ENCODE assay signal across 11 cellular contexts in the genomic region with DNA sequence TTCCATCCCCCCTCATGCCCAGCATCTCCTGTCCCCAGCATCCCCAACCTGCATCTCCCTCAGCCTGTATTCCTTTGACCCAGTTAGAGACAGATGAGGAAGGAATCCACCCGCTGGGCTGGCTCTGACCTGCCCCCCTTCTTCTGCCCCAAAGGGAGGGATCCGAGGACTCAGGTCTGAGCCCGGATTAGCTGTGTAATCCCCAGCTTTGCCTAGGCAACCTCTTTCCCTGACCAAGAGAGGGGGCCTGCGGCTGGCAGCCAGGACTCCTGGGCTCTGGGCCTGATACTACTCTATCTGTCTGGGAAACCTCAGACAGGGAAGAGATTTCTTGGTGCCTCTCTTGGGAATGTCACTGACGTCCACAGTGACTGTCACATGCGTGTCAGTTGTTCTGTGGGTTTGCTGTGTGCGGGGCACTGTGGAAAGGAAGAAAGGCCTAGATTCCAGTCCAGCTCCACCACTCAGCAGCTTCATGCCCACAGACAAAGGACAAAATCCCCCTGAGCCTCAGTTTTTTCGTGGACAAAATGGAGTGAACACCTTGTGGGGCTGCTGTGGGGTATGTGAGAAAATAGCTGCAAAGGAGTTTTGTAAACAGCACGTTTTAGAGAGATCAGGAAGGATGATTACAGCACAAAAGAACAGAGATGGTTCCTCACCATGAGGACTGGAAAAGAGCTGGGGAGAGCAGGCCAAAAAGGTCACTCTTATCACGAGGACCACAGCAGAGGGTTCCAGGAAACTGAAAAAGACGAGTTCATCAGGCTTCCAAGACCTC. TPM values are rescaled to one million over a fixed set of nuclear protein-coding genes. Genes with fewer than 3 reads are reported as not detected.
DNase-seq lines count a peak whose midpoint lies in the region; ATAC-seq and TF ChIP-seq lines count a peak whose summit lies in the region.
"Had no signal": no experiment of that assay in that cellular context is flagged by ENCODE, and none has a peak within 500 bp of the region (broad histone marks: within the 10 kb centered on the region; RNA-seq: fewer than 3 reads in every experiment).

No MANE protein-coding gene starts in this region.

- H3K4me3 Mint-ChIP-seq in activated CD4-positive, alpha-beta T cell treated with anti-CD3 and anti-CD28 coated beads for 36 hours, result peak overlapping the region; percentile 92
- H3K4me3 Mint-ChIP-seq in T-cell, result peak overlapping the region; percentile 32 to 77 (median 54)

- H3K9me3 ChIP-seq in esophagus squamous epithelium (no peaks in the 10 kb centered on the region), gastrocnemius medialis (no peaks in the 10 kb centered on the region)

- peaks cover 6 to 23% (median 18%) of the 10 kb centered on the region in 3 donors for H3K36me3 ChIP-seq in esophagus squamous epithelium
- peaks cover 0 to 23% of the 10 kb centered on the region in 2 donors for H3K36me3 ChIP-seq in gastrocnemius medialis

- H3K4me1 Mint-ChIP-seq in activated CD4-positive, alpha-beta T cell treated with anti-CD3 and anti-CD28 coated beads for 36 hours, result peaks cover 16% of the 10 kb centered on the region
- peaks cover 12 to 30% (median 17%) of the 10 kb centered on the region in 3 donors for H3K4me1 Mint-ChIP-seq in T-cell

- TF ChIP-seq CTCF in esophagus squamous epithelium (IDR thresholded peaks at IDR 0.05), result peak in 1 of 6 experiments; percentile 11
- TF ChIP-seq CTCF in gastrocnemius medialis (IDR thresholded peaks at IDR 0.05 in 4 of 5, conservative IDR thresholded peaks at IDR 0.05 in 1 of 5), result no peak

- H3K9me3 Mint-ChIP-seq in activated CD4-positive, alpha-beta T cell treated with anti-CD3 and anti-CD28 coated beads for 36 hours (ENCODE audit: low read depth), result no peaks in the 10 kb centered on the region
- H3K9me3 Mint-ChIP-seq in T-cell, result no peaks in the 10 kb centered on the region

- no peak for ATAC-seq in activated CD4-positive, alpha-beta T cell treated with anti-CD3 and anti-CD28 coated beads for 36 hours
- ATAC-seq in T-cell (replicated peaks in 1 of 4) (no peak), gastrocnemius medialis (no peak)

- H3K27me3 Mint-ChIP-seq in activated CD4-positive, alpha-beta T cell treated with anti-CD3 and anti-CD28 coated beads for 36 hours, result peaks cover 14% of the 10 kb centered on the region
- H3K27me3 Mint-ChIP-seq in T-cell, result peaks cover 12 to 20% of the 10 kb centered on the region in 2 donors

- no peaks in the 10 kb centered on the region for H3K27me3 ChIP-seq in esophagus squamous epithelium
- no peaks in the 10 kb centered on the region for H3K27me3 ChIP-seq in gastrocnemius medialis

- POLR2A ChIA-PET in activated CD4-positive, alpha-beta T cell treated with anti-CD3 and anti-CD28 coated beads for 36 hours (lab: Charles Lee), result no interaction called here
- POLR2A ChIA-PET in T-cell (lab: Charles Lee), result no interaction called here

- H3K4me1 ChIP-seq in esophagus squamous epithelium (peaks cover 13 to 42% (median 17%) of the 10 kb centered on the region in 3 donors), gastrocnemius medialis (peaks cover 16 to 23% of the 10 kb centered on the region in 2 donors)

- no peak for DNase-seq in activated CD4-positive, alpha-beta T cell treated with anti-CD3 and anti-CD28 coated beads for 36 hours
- no peak for DNase-seq in activated CD4-positive, alpha-beta T cell treated with anti-CD3 and anti-CD28 coated beads for 4 hours
- DNase-seq in T-cell (no peak), esophagus squamous epithelium (lab: John Stamatoyannopoulos, UW) (no peak), gastrocnemius medialis (no peak), NOMO-1 treated with dmso at 0.1 percent for 144 hours (lab: John Stamatoyannopoulos, UW; ENCODE audit: unreplicated experiment) (no peak), NCI-H69 (lab: John Stamatoyannopoulos, UW) (no peak), A172 (ENCODE audit: low spot score) (no peak)
- DNase-seq: activated CD4-positive, alpha-beta T cell treated with anti-CD3 and anti-CD28 coated beads, Interleukin-2, amount 50 U/mL, for 4 hours; Kasumi-1 had no signal

- intact Hi-C loops in activated CD4-positive, alpha-beta T cell treated with anti-CD3 and anti-CD28 coated beads for 36 hours (cut with DNase I, micrococcal nuclease), result loop anchor here (1.0 to 5.0 kb wide), 11 partner anchors 9 to 763 kb away; partner anchors contain the start of genes GSTP1 (in 2 of the 2), CDK2AP2 (in 1 of the 2), PC (in 1 of the 2) and POLD4 (in 1 of the 2)
- intact Hi-C loops in esophagus squamous epithelium (cut with DNase I) (no loop called here), gastrocnemius medialis (cut with DNase I; ENCODE audit: low total_unique reads) (loop anchor here (1.0 kb wide), 3 partner anchors 22 to 33 kb away; partner anchors contain the start of gene GSTP1)

- H3K36me3 Mint-ChIP-seq in activated CD4-positive, alpha-beta T cell treated with anti-CD3 and anti-CD28 coated beads for 36 hours (ENCODE audit: low read depth), result peaks cover 18% of the 10 kb centered on the region
- H3K36me3 Mint-ChIP-seq in T-cell, result peaks cover 20% of the 10 kb centered on the region

- H3K4me3 ChIP-seq in esophagus squamous epithelium (no peak overlapping the region), gastrocnemius medialis (no peak overlapping the region)

- CTCF ChIA-PET in activated CD4-positive, alpha-beta T cell treated with anti-CD3 and anti-CD28 coated beads for 36 hours (lab: Charles Lee), result interaction anchor here (1.0 kb wide), 1 partner anchor 25 kb away, joined by 3 read pairs; no protein-coding TSS in a partner anchor
- CTCF ChIA-PET in T-cell (lab: Charles Lee), result no interaction called here

- H3K27ac ChIP-seq in esophagus squamous epithelium (peak overlapping the region in 3 of 4 donors; percentile 2 to 97 (median 95)), gastrocnemius medialis (peak overlapping the region in 3 of 4 donors; percentile 91 to 97 (median 91))

- TF ChIP-seq POLR2A in esophagus squamous epithelium (IDR thresholded peaks at IDR 0.05) (no peak), gastrocnemius medialis (IDR thresholded peaks at IDR 0.05) (no peak)

- WGBS in esophagus squamous epithelium, 2 donors, result 54 to 65% methylated on average over 7 to 9 of the region's 11 CpGs

- peak overlapping the region; percentile 78 for H3K27ac Mint-ChIP-seq in activated CD4-positive, alpha-beta T cell treated with anti-CD3 and anti-CD28 coated beads for 36 hours
- H3K27ac Mint-ChIP-seq in T-cell, result peak overlapping the region; percentile 30 to 66

- in situ Hi-C loops in gastrocnemius medialis (cut with MboI; ENCODE audit: low sequenced_read_pairs in 4 of 4), result no loop called here

RNA-seq across cellular contexts. Expression of gene NDUFV1, which starts 1.3 kb away (rescaled TPM):
- 100 to 1,000 TPM; 253 to 287 TPM for total RNA-seq in activated CD4-positive, alpha-beta T cell treated with anti-CD3 and anti-CD28 coated beads for 36 hours
- total RNA-seq in T-cell (100 to 1,000 TPM; 199 to 250 (median 238) TPM), esophagus squamous epithelium (100 to 1,000 TPM; 206 to 260 (median 254) TPM), gastrocnemius medialis (100 to 1,000 TPM; 306 to 608 (median 365) TPM)
- 171 and 199 TPM in 2 replicates for total RNA-seq in A172 (2014; rRNA removed; shearing (Covaris generic))

RNA-seq across cellular contexts. Expression of gene GSTP1, which starts 21.8 kb away (rescaled TPM):
- total RNA-seq in activated CD4-positive, alpha-beta T cell treated with anti-CD3 and anti-CD28 coated beads for 36 hours, result 100 to 1,000 TPM; 376 to 463 TPM
- total RNA-seq in T-cell (100 to 1,000 TPM in 3 of 5 donors, 10 to 100 TPM in 2; 68.3 to 200 (median 151) TPM), esophagus squamous epithelium (1,000 to 10,000 TPM; 2,883 to 4,990 (median 3,239) TPM), gastrocnemius medialis (100 to 1,000 TPM; 316 to 866 (median 549) TPM)
- total RNA-seq in A172 (2014; rRNA removed; shearing (Covaris generic)), result 639 and 900 TPM in 2 replicates

RNA-seq across cellular contexts. Expression of gene NUDT8, which starts 24.3 kb away (rescaled TPM):
- total RNA-seq in activated CD4-positive, alpha-beta T cell treated with anti-CD3 and anti-CD28 coated beads for 36 hours, result 10 to 100 TPM; 17.0 to 23.4 TPM
- total RNA-seq in T-cell, result 1 to 10 TPM; 1.5 to 8.0 (median 4.5) TPM
- 10 to 100 TPM; 37.5 to 68.0 (median 47.0) TPM for total RNA-seq in esophagus squamous epithelium
- total RNA-seq in gastrocnemius medialis, result 10 to 100 TPM; 23.3 to 42.4 (median 36.2) TPM
- 5.3 and 11.9 TPM in 2 replicates for total RNA-seq in A172 (2014; rRNA removed; shearing (Covaris generic))

RNA-seq across cellular contexts. Expression of gene TBX10, which starts 34.1 kb away (rescaled TPM):
- total RNA-seq in activated CD4-positive, alpha-beta T cell treated with anti-CD3 and anti-CD28 coated beads for 36 hours, result not detected
- total RNA-seq in T-cell (not detected), esophagus squamous epithelium (not detected), gastrocnemius medialis (not detected)
- total RNA-seq in A172 (2014; rRNA removed; shearing (Covaris generic)), result not detected in 2 replicates
- total RNA-seq: renal cortical epithelial cell had no signal

RNA-seq across cellular contexts. Expression of gene ACY3, which starts 45.1 kb away (rescaled TPM):
- total RNA-seq in activated CD4-positive, alpha-beta T cell treated with anti-CD3 and anti-CD28 coated beads for 36 hours, result under 1 TPM; 0.46 TPM
- total RNA-seq in T-cell, result 1 to 10 TPM in 1 of 5 donors, under 1 TPM in 2, not detected in 2; 0.54 to 1.0 (median 0.68) TPM
- under 1 TPM in 1 of 4 donors, not detected in 3; 0.44 TPM for total RNA-seq in esophagus squamous epithelium
- total RNA-seq in gastrocnemius medialis, result not detected
- 0.41 and 0.89 TPM in 2 replicates for total RNA-seq in A172 (2014; rRNA removed; shearing (Covaris generic))
